Comparison of ENCODE assay signal across 1 cellular context in the genomic region with DNA sequence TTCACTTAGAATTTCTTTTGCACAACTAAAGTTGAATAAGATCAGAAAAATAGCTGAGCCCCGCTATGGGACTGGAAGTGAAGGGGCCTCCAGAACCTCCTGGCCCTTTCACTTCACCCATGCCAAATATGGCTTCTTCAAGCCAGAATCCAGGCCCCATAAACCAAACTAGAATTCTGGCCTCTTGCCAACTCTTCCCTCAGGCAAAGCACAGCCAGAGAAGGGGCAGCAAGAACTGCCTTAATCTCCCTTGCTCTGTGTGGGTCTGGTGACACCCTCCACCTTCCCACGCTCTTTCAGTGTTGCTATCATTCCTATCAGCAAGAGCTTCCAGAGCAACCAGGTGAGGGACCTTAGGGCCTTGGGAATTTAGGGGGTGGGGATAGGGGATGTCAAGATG.
TF ChIP-seq lines count a peak whose summit lies in the region.

No MANE protein-coding gene starts in this region.

TF ChIP-seq in WTC11, 78 proteins besides CTCF, POLR2A, EP300 and RAD21 (continued from another document):
- TF ChIP-seq, protein P1, sequence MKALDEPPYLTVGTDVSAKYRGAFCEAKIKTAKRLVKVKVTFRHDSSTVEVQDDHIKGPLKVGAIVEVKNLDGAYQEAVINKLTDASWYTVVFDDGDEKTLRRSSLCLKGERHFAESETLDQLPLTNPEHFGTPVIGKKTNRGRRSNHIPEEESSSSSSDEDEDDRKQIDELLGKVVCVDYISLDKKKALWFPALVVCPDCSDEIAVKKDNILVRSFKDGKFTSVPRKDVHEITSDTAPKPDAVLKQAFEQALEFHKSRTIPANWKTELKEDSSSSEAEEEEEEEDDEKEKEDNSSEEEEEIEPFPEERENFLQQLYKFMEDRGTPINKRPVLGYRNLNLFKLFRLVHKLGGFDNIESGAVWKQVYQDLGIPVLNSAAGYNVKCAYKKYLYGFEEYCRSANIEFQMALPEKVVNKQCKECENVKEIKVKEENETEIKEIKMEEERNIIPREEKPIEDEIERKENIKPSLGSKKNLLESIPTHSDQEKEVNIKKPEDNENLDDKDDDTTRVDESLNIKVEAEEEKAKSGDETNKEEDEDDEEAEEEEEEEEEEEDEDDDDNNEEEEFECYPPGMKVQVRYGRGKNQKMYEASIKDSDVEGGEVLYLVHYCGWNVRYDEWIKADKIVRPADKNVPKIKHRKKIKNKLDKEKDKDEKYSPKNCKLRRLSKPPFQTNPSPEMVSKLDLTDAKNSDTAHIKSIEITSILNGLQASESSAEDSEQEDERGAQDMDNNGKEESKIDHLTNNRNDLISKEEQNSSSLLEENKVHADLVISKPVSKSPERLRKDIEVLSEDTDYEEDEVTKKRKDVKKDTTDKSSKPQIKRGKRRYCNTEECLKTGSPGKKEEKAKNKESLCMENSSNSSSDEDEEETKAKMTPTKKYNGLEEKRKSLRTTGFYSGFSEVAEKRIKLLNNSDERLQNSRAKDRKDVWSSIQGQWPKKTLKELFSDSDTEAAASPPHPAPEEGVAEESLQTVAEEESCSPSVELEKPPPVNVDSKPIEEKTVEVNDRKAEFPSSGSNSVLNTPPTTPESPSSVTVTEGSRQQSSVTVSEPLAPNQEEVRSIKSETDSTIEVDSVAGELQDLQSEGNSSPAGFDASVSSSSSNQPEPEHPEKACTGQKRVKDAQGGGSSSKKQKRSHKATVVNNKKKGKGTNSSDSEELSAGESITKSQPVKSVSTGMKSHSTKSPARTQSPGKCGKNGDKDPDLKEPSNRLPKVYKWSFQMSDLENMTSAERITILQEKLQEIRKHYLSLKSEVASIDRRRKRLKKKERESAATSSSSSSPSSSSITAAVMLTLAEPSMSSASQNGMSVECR (CRISPR knock-in tag; IDR thresholded peaks at IDR 0.05; ENCODE audit: borderline replicate concordance): no peak
